ENCODE assay signal across 8 cellular contexts in the genomic region with DNA sequence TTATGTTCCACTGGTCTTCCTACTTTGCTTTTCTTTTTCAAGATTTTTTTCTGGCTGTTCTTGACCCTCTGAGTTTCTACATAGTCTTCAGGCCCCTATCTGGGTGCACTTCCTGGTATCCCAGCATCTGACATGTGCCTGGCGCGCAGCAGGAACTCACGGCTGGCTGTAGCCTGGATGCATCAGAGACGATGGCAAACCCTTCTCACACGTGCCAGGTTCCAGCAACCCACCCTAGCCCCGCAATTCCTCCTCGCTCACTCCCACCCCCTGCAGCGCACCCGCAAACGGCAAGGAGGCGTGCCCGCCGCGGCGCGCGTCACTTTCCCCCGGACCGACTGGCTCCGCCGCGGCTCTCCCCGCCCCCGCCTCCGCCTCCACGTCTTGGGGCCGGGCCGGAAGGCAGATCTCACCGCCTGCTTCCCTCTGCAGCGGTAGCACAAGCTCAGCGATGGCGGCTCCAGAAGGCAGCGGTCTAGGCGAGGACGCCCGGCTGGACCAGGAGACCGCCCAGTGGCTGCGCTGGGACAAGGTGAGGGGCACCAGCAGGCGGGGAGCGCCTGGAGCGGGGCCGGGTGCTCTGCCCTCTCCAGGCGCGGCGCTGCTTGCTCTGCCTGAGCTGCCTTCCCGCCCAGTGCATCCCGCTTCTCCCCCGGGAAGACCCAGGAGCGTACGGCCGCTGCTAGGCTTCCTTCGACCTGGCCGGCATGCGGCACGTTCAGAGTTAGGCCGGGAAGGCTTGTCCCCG. TPM values are rescaled to one million over a fixed set of nuclear protein-coding genes. Genes with fewer than 3 reads are reported as not detected.
DNase-seq lines count a peak whose midpoint lies in the region; ATAC-seq and FAIRE-seq lines count a peak whose summit lies in the region.

Gene PGM2 (plus strand): TSS at position 405 of the 748 bp plus-strand sequence. CDS start 47 bp downstream, at position 452.

- no peaks in the 10 kb centered on the region for H3K9me3 ChIP-seq in NT2/D1 (ENCODE audit: insufficient read depth, low read length)

- H3K4me1 ChIP-seq in NT2/D1 (ENCODE audit: insufficient read depth, insufficient read length) = no peaks in the 10 kb centered on the region

- DNase-seq in Caki2 (ENCODE audit: low read depth) (peak; percentile 85), HTR-8/SVneo (ENCODE audit: insufficient read length, low spot score) (peak; percentile 80), NT2/D1 (ENCODE audit: low read depth, low spot score) (peak; percentile 65), activated T-cell treated with anti-CD3 and anti-CD28 coated beads for 1 hour (ENCODE audit: low read depth) (peak; percentile 84), epithelial cell of prostate (ENCODE audit: low read depth, low spot score) (peak; percentile 50), mucosa of gallbladder (ENCODE audit: low spot score) (peak; percentile 89)
- peak; percentile 92 for DNase-seq in stimulated activated CD8-positive, alpha-beta memory T cell treated with anti-CD3 and anti-CD28 coated beads, Interleukin-4, amount 100 ng/mL, for 48 hours

- peak within 1 kb of the TSS; percentile 85 for H3K4me3 ChIP-seq in NT2/D1 (ENCODE audit: insufficient read length, low read depth)

- H3K9ac ChIP-seq in NT2/D1 (ENCODE audit: insufficient read length, low read depth) = peak within 1 kb of the TSS; percentile 90

- peak within 1 kb of the TSS; percentile 55 for H3K27ac ChIP-seq in epithelial cell of prostate

- peaks cover 14% of the 10 kb centered on the region for H3K27me3 ChIP-seq in NT2/D1 (ENCODE audit: insufficient read depth, insufficient read length)

- peaks cover 17% of the 10 kb centered on the region for H3K36me3 ChIP-seq in NT2/D1 (ENCODE audit: insufficient read depth, insufficient read length, low read length)

- peak; percentile 95 for ATAC-seq in GM21367 (IDR thresholded peaks at IDR 0.05; ENCODE audit: unreplicated experiment)

- FAIRE-seq in HTR-8/SVneo (lab: Jason Lieb, UNC) = peak; percentile 80

- in situ Hi-C loops in Caki2 (cut with HindIII; ENCODE audit: low pct_unique_long_range_greater_than_20kb, low sequenced_read_pairs) = no loop called here

RNA-seq across cellular contexts. Expression of gene PGM2, which starts in this region (rescaled TPM):
- total RNA-seq in Caki2 (2014; rRNA removed; shearing (Covaris generic); ENCODE audit: low replicate concordance) = 19.7 and 24.8 TPM in 2 replicates
- total RNA-seq in mucosa of gallbladder = 37.3 TPM

Comparison
In these comparisons a context has a peak if more than half of its experiments do, and no peak if none do; other contexts are left out.
1. Peak in every context shown above with its lines: DNase-seq, ATAC-seq, H3K4me3 ChIP-seq and H3K27ac ChIP-seq.